In the genomic region with DNA sequence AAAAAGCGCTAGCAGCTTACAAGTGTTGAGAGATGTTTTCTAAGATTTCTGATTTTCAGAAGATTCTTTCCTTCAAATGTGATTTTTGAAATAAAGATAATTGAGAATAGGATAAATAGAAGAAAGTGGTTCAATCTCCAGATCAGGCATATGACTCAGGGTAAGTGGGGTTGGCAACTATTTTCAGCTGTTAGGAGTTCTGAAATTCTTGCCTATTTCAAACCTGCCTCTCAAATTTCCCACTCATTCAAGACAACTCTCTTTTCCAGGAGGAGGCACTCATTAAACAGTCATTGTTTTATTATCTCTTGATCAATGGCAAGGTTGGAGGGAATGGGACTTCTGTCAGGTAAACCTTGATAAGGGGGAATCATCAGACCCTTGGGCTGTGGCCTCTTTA, we compare ENCODE assay signal across 28 cellular contexts.
"Had no signal": no experiment of that assay in that cellular context is flagged by ENCODE, and none has a peak within 500 bp of the region (broad histone marks: within the 10 kb centered on the region; RNA-seq: fewer than 3 reads in every experiment).

No MANE protein-coding gene starts in this region.

- H3K27ac Mint-ChIP-seq: stimulated activated effector memory CD8-positive, alpha-beta T cell treated with anti-CD3 and anti-CD28 coated beads, Interleukin-12 subunit alpha, Interleukin-12 subunit beta, amount 100 ng/mL, for 72 hours; stimulated activated memory B cell treated with anti-CD40 and anti-IgM and Interleukin-4, amounts not matched to agents 10 μg/mL and 1 μg/mL and 100 μg/mL, for 72 hours; stimulated activated naive B cell treated with anti-CD40 and anti-IgM and Interleukin-4, amounts not matched to agents 10 μg/mL and 1 μg/mL and 100 μg/mL, for 72 hours; stimulated activated naive CD8-positive, alpha-beta T cell treated with anti-CD3 and anti-CD28 coated beads, Interleukin-15, amount 100 ng/mL, for 72 hours; stimulated activated naive CD8-positive, alpha-beta T cell treated with anti-CD3 and anti-CD28 coated beads, Interleukin-15, Interleukin-2, amounts not matched to agents 100 ng/mL and 50 ng/mL, for 24 hours; type B pancreatic cell had no signal

- DNase-seq: stimulated activated CD4-positive, alpha-beta T cell treated with anti-CD3 and anti-CD28 coated beads, Interleukin-2, amount 100 ng/mL, for 48 hours; stimulated activated CD4-positive, alpha-beta T cell treated with anti-CD3 and anti-CD28 coated beads, Interleukin-4, amount 100 ng/mL, for 1 hour; stimulated activated CD4-positive, alpha-beta T cell treated with anti-CD3 and anti-CD28 coated beads, Interleukin-4, amount 100 ng/mL, for 24 hours; stimulated activated CD4-positive, alpha-beta T cell treated with anti-CD3 and anti-CD28 coated beads, Interleukin-4, amount 100 ng/mL, for 4 hours; stimulated activated CD8-positive, alpha-beta memory T cell treated with anti-CD3 and anti-CD28 coated beads, Interleukin-4, amount 100 ng/mL, for 48 hours; stimulated activated naive B cell treated with anti-CD40 and anti-IgM and Interleukin-4, amounts not matched to agents 10 μg/mL and 1 μg/mL and 100 μg/mL, for 72 hours; stimulated activated naive CD4-positive, alpha-beta T cell; stimulated activated naive CD4-positive, alpha-beta T cell treated with Interleukin-2 at 50 U/mL for 16 hours; stimulated activated naive CD8-positive, alpha-beta T cell treated with anti-CD3 and anti-CD28 coated beads, Interleukin-15, amount 100 ng/mL, for 72 hours; stimulated activated naive CD8-positive, alpha-beta T cell treated with anti-CD3 and anti-CD28 coated beads, Interleukin-15, Interleukin-2, amounts not matched to agents 100 U/mL and 50 U/mL, for 24 hours; stomach; substantia nigra; testis; thyroid gland; tibial artery; transverse colon; trophoblast cell; upper lobe of left lung; upper lobe of right lung; uterus had no signal

- H3K4me3 ChIP-seq: stomach, suprapubic skin, testis, thoracic aorta, thyroid gland, tibial artery, tibial nerve, transverse colon, upper lobe of left lung, upper lobe of right lung, uterus, vagina had no signal

- H3K4me3 Mint-ChIP-seq: stimulated activated effector memory CD8-positive, alpha-beta T cell treated with anti-CD3 and anti-CD28 coated beads, Interleukin-12 subunit alpha, Interleukin-12 subunit beta, amount 100 ng/mL, for 72 hours; stimulated activated memory B cell treated with anti-CD40 and anti-IgM and Interleukin-4, amounts not matched to agents 10 μg/mL and 1 μg/mL and 100 μg/mL, for 72 hours; stimulated activated naive B cell treated with anti-CD40 and anti-IgM and Interleukin-4, amounts not matched to agents 10 μg/mL and 1 μg/mL and 100 μg/mL, for 72 hours; stimulated activated naive CD8-positive, alpha-beta T cell treated with anti-CD3 and anti-CD28 coated beads, Interleukin-15, amount 100 ng/mL, for 72 hours; stimulated activated naive CD8-positive, alpha-beta T cell treated with anti-CD3 and anti-CD28 coated beads, Interleukin-15, Interleukin-2, amounts not matched to agents 100 ng/mL and 50 ng/mL, for 24 hours; type B pancreatic cell had no signal

- H3K4me1 ChIP-seq: stomach, suprapubic skin, testis, thyroid gland, tibial nerve, transverse colon, upper lobe of left lung, upper lobe of right lung, uterus, vagina had no signal

- H3K4me1 Mint-ChIP-seq: stimulated activated effector memory CD8-positive, alpha-beta T cell treated with anti-CD3 and anti-CD28 coated beads, Interleukin-12 subunit alpha, Interleukin-12 subunit beta, amount 100 ng/mL, for 72 hours; stimulated activated memory B cell treated with anti-CD40 and anti-IgM and Interleukin-4, amounts not matched to agents 10 μg/mL and 1 μg/mL and 100 μg/mL, for 72 hours; stimulated activated naive B cell treated with anti-CD40 and anti-IgM and Interleukin-4, amounts not matched to agents 10 μg/mL and 1 μg/mL and 100 μg/mL, for 72 hours; stimulated activated naive CD8-positive, alpha-beta T cell treated with anti-CD3 and anti-CD28 coated beads, Interleukin-15, amount 100 ng/mL, for 72 hours had no signal

- H3K9me3 ChIP-seq: stomach, suprapubic skin, testis, thoracic aorta, thyroid gland, tibial artery, tibial nerve, transverse colon, upper lobe of left lung, upper lobe of right lung, uterus, vagina had no signal

- H3K27ac ChIP-seq: stomach, suprapubic skin, testis, thoracic aorta, thyroid gland, tibial artery, tibial nerve, transverse colon, upper lobe of left lung, upper lobe of right lung, uterus, vagina had no signal

- H3K36me3 ChIP-seq: stomach, suprapubic skin, thoracic aorta, thyroid gland, tibial artery, tibial nerve, transverse colon, upper lobe of left lung, upper lobe of right lung, uterus, vagina had no signal

- H3K27me3 Mint-ChIP-seq: stimulated activated memory B cell treated with anti-CD40 and anti-IgM and Interleukin-4, amounts not matched to agents 10 μg/mL and 1 μg/mL and 100 μg/mL, for 72 hours; stimulated activated naive B cell treated with anti-CD40 and anti-IgM and Interleukin-4, amounts not matched to agents 10 μg/mL and 1 μg/mL and 100 μg/mL, for 72 hours; stimulated activated naive CD8-positive, alpha-beta T cell treated with anti-CD3 and anti-CD28 coated beads, Interleukin-15, amount 100 ng/mL, for 72 hours; type B pancreatic cell had no signal

- H3K27me3 ChIP-seq: stomach, suprapubic skin, testis, thyroid gland, tibial artery, tibial nerve, transverse colon, upper lobe of left lung, upper lobe of right lung, uterus, vagina had no signal

- H3K36me3 Mint-ChIP-seq: stimulated activated effector memory CD8-positive, alpha-beta T cell treated with anti-CD3 and anti-CD28 coated beads, Interleukin-12 subunit alpha, Interleukin-12 subunit beta, amount 100 ng/mL, for 72 hours had no signal

- H3K9me3 Mint-ChIP-seq: stimulated activated naive CD8-positive, alpha-beta T cell treated with anti-CD3 and anti-CD28 coated beads, Interleukin-15, Interleukin-2, amounts not matched to agents 100 ng/mL and 50 ng/mL, for 24 hours had no signal

- ATAC-seq: stimulated activated effector memory CD8-positive, alpha-beta T cell treated with anti-CD3 and anti-CD28 coated beads, Interleukin-12 subunit alpha, Interleukin-12 subunit beta, amount 100 ng/mL, for 72 hours; stimulated activated memory B cell treated with anti-CD40 and anti-IgM and Interleukin-4, amounts not matched to agents 10 μg/mL and 1 μg/mL and 100 μg/mL, for 72 hours; stimulated activated naive B cell treated with anti-CD40 and anti-IgM and Interleukin-4, amounts not matched to agents 10 μg/mL and 1 μg/mL and 100 μg/mL, for 72 hours; stimulated activated naive CD8-positive, alpha-beta T cell treated with anti-CD3 and anti-CD28 coated beads, Interleukin-15, amount 100 ng/mL, for 72 hours; stimulated activated naive CD8-positive, alpha-beta T cell treated with anti-CD3 and anti-CD28 coated beads, Interleukin-15, Interleukin-2, amounts not matched to agents 100 U/mL and 50 U/mL, for 24 hours; upper lobe of right lung had no signal
